1 cellular context compared by ENCODE assay signal in the genomic region with DNA sequence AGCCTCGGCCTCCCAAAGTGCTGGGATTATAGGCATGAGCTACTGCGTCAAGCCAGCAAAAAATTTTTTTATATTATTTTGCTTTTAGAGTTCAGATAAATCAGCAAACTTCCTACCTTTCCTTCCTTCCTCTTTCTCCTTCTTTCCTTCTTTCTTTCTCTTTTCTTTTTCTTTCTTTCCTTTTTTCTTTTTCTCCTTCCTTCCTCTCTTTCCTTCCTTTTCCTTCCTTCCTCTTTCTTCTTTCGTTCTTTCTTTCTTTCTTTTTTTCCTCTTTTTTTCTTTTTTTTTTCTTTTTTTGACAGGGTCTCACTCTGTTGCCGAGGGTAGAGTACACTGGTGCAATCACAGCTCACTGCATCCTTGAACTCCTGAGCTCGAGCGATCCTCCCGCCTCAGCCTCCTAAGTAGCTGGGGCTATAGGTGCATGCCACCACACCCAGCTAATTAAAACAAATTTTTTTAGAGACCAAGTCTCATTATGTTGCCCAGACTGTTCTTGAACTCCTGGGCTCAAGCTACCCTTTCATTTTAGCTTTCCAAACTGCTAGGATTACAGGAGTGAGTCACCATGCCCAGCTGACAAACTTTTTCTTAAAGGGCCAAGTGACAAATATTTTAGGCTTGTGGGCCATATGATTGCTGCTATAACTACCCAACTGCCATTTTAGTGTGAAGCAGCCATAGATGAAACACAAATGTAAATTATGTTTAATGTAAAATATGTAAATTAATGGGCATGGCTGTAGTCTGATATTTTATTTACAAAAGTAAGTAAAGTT.
TF ChIP-seq lines count a peak whose summit lies in the region.

No MANE protein-coding gene starts in this region.

TF ChIP-seq in H1, 55 proteins besides CTCF, POLR2A, EP300 and RAD21:
- TF ChIP-seq BRCA1 (IDR thresholded peaks at IDR 0.05; ENCODE audit: low read depth, low read length): no peak
- TF ChIP-seq JUND (IDR thresholded peaks at IDR 0.05; ENCODE audit: low read length): 0 out of 2 replicates have a peak, but pooled peaks have one; percentile 55
